8 cellular contexts compared by ENCODE assay signal in the genomic region with DNA sequence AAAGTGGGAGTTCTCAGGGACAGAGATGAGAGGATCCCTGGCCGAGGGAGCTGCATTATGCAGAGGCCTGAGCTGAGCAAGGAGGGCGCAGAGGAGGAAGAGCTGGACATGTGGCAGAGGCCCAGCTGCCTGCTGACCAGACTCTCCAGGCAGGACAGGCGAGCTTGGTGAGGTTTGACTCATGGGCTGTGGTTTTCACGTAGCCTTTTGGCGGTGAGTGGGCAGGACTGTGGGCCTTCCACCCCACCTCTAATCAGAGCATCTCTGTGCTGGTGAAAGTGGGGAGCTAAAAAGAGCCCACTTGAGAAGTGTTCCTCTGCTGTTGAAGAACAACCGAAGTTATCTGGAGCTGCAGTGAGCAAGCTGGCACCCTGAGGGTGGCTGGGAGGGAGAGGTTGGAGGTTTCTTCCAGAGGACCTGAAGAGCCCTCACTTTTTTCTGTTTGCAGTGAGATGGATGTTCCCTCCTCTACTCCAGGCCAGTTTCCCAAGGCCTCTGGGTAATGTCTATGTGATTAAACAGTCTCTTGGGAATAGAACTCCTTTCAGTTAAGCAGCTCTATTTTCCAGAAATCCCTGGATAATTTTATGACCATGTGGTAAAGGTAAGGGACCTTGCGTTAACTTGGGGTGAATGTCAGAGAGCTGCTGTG. TPM values are rescaled to one million over a fixed set of nuclear protein-coding genes. Genes with fewer than 3 reads are reported as not detected.
DNase-seq lines count a peak whose midpoint lies in the region; ATAC-seq, FAIRE-seq and TF ChIP-seq lines count a peak whose summit lies in the region.

No MANE protein-coding gene starts in this region.

- TF ChIP-seq CTCF in fibroblast of the aortic adventitia (IDR thresholded peaks at IDR 0.05; ENCODE audit: insufficient read depth, low read length) (no peak), pancreas (IDR thresholded peaks at IDR 0.05) (no peak)

- WGBS in pancreas, 2 donors: 80 to 82% methylated on average over 7 of the region's 7 CpGs

- FAIRE-seq in pancreas (lab: Jason Lieb, UNC): no peak

- H3K27ac ChIP-seq in SJSA1: no peak overlapping the region
- peak overlapping the region in 1 of 4 donors; percentile 18 for H3K27ac ChIP-seq in pancreas

- H3K27me3 ChIP-seq in SJSA1 (replicated peaks) (no peaks in the 10 kb centered on the region), pancreas (no peaks in the 10 kb centered on the region)

- intact Hi-C loops in pancreas (cut with DNase I): no loop called here

- H3K4me3 ChIP-seq in SJSA1: no peak overlapping the region
- no peak overlapping the region for H3K4me3 ChIP-seq in fibroblast of the aortic adventitia (ENCODE audit: low read depth, low read length)
- no peak overlapping the region for H3K4me3 ChIP-seq in pancreas

- DNase-seq in Ammon's horn (ENCODE audit: low spot score): peak; percentile 79
- DNase-seq in SJSA1 (ENCODE audit: low read depth in 1 of 2, low spot score in 2 of 2): peak; percentile 25 to 53
- peak; percentile 87 for DNase-seq in fibroblast of the aortic adventitia (ENCODE audit: low read depth)
- DNase-seq in pancreas: no peak
- no peak for DNase-seq in NCI-H187 treated with DMSO at 0.1 percent for 48 hours (lab: John Stamatoyannopoulos, UW)
- no peak for DNase-seq in NCI-H2196 treated with DMSO at 0.1 percent for 48 hours (lab: John Stamatoyannopoulos, UW; ENCODE audit: unreplicated experiment)
- no peak for DNase-seq in stimulated activated CD8-positive, alpha-beta memory T cell treated with anti-CD3 and anti-CD28 coated beads, Interleukin-4, amount 100 ng/mL, for 48 hours

- no peaks in the 10 kb centered on the region for H3K9me3 ChIP-seq in SJSA1 (replicated peaks)
- no peaks in the 10 kb centered on the region for H3K9me3 ChIP-seq in pancreas

- H3K36me3 ChIP-seq in SJSA1 (no peaks in the 10 kb centered on the region), pancreas (no peaks in the 10 kb centered on the region)

- ATAC-seq in pancreas (peak in 3 of 4 donors; percentile 45 to 71 (median 64)), GM21717 (IDR thresholded peaks at IDR 0.05; ENCODE audit: unreplicated experiment) (no peak)

- H3K4me1 ChIP-seq in SJSA1 (replicated peaks) (peaks cover 7% of the 10 kb centered on the region), pancreas (peaks cover 7 to 25% (median 7%) of the 10 kb centered on the region in 3 donors)

RNA-seq across cellular contexts. Expression of a gene that starts 11.9 kb away (rescaled TPM):
- 15.7 and 19.9 TPM in 2 replicates for total RNA-seq in SJSA1 (2014; rRNA removed; shearing (Covaris generic))
- total RNA-seq in fibroblast of the aortic adventitia (ENCODE audit: low replicate concordance) (30.7 and 31.2 TPM in 2 replicates), pancreas (10 to 100 TPM; 13.4 to 29.4 (median 15.2) TPM)
- 10 to 100 TPM; 15.5 to 17.5 TPM for polyA plus RNA-seq in pancreas

Comparison
In these comparisons a context has a peak if more than half of its experiments do, and no peak if none do; other contexts are left out.
1. DNase-seq: peak in Ammon's horn (single experiment), SJSA1 (2 of 2) and fibroblast of the aortic adventitia (single experiment); none in pancreas (0 of 6), NCI-H187 treated with DMSO at 0.1 percent for 48 hours (single experiment), NCI-H2196 treated with DMSO at 0.1 percent for 48 hours (single experiment) and stimulated activated CD8-positive, alpha-beta memory T cell treated with anti-CD3 and anti-CD28 coated beads, Interleukin-4, amount 100 ng/mL, for 48 hours (single experiment).